Comparison of ENCODE assay signal across 15 cellular contexts in genomic region chr10:62021978-62022802, GRCh38.
DNase-seq lines count a peak whose midpoint lies in the region; ATAC-seq, FAIRE-seq and TF ChIP-seq lines count a peak whose summit lies in the region.
"Had no signal": no experiment of that assay in that cellular context is flagged by ENCODE, and none has a peak within 500 bp of the region (broad histone marks: within the 10 kb centered on the region; RNA-seq: fewer than 3 reads in every experiment).

No MANE protein-coding gene starts in this region.

- TF ChIP-seq CTCF in CD4-positive, alpha-beta T cell (IDR thresholded peaks at IDR 0.05): no peak
- TF ChIP-seq CTCF in K562 (IDR thresholded peaks at IDR 0.05 in 2 of 3, conservative IDR thresholded peaks at IDR 0.05 in 1 of 3; ENCODE audit: insufficient read depth in 2 of 3, low read depth in 1 of 3, low read length in 3 of 3) (no peak), osteocyte (IDR thresholded peaks at IDR 0.05) (no peak)

- in situ Hi-C loops in K562 (cut with MboI): no loop called here

- H3K4me2 ChIP-seq in K562 (ENCODE audit: insufficient read depth, low read length): no peak overlapping the region

- no peak for DNase-seq in CD4-positive, alpha-beta T cell
- DNase-seq in K562 (ENCODE audit: extremely low read depth in 1 of 4, low spot score in 3 of 4) (no peak), osteocyte (ENCODE audit: extremely low spot score, unreplicated experiment) (no peak), GM12892 (ENCODE audit: insufficient read length) (no peak)
- DNase-seq in stimulated activated CD4-positive, alpha-beta T cell treated with anti-CD3 and anti-CD28 coated beads, Interleukin-15, amount 100 ng/mL, for 24 hours: no peak
- DNase-seq: activated CD4-positive, alpha-beta T cell treated with anti-CD3 and anti-CD28 coated beads for 4 hours; activated gamma-delta T cell; C1 segment of cervical spinal cord; foreskin keratinocyte; NCI-H1048; stimulated activated CD4-positive, alpha-beta T cell treated with anti-CD3 and anti-CD28 coated beads, Interleukin-4, amount 100 ng/mL, for 4 hours had no signal

- H3K9me3 ChIP-seq in CD4-positive, alpha-beta T cell (ENCODE audit: control insufficient read depth, low read length): no peaks in the 10 kb centered on the region
- no peaks in the 10 kb centered on the region for H3K9me3 ChIP-seq in K562 (replicated peaks; ENCODE audit: control insufficient read depth, insufficient read depth, low read depth, low read length)

- WGBS in K562 (ENCODE audit: insufficient coverage, low coverage, missing lambda C conversion rate): 19% methylated on average over 5 of the region's 5 CpGs

- peaks cover 90% of the 10 kb centered on the region for H3K4me1 Mint-ChIP-seq in CD4-positive, alpha-beta T cell (ENCODE audit: low read depth)
- H3K4me1 Mint-ChIP-seq in IgD-negative memory B cell (peaks cover 66 to 86% (median 75%) of the 10 kb centered on the region in 3 donors), osteocyte (ENCODE audit: unreplicated experiment) (peaks cover 61% of the 10 kb centered on the region)

- H3K79me2 ChIP-seq in K562 (ENCODE audit: control insufficient read depth, insufficient read depth, low read length): no peaks in the 10 kb centered on the region

- POLR2A ChIA-PET in CD4-positive, alpha-beta T cell (lab: Charles Lee): interaction anchor here (1.3 to 1.5 kb wide), 4 partner anchors 9 to 119 kb away, joined by 3 to 4 read pairs (median 4); no protein-coding TSS in a partner anchor
- POLR2A ChIA-PET in K562 (lab: Yijun Ruan, JAX): interaction anchor here (0.6 to 1.3 kb wide), 3 partner anchors 13 to 1697 kb away, joined by 3 to 6 read pairs (median 3); no protein-coding TSS in a partner anchor

- no peak overlapping the region for H3K4me3 Mint-ChIP-seq in CD4-positive, alpha-beta T cell
- H3K4me3 Mint-ChIP-seq in IgD-negative memory B cell (peak overlapping the region; percentile 34 to 88 (median 80)), osteocyte (ENCODE audit: unreplicated experiment) (no peak overlapping the region)
- H3K4me3 Mint-ChIP-seq: T-helper 2 cell treated with Interferon-gamma antibody and Interleukin-4, amounts not matched to agents 5 μg/mL and 100 μg/mL, for 36 hours had no signal

- no peak for ATAC-seq in CD4-positive, alpha-beta T cell (ENCODE audit: poor library complexity)
- ATAC-seq in K562: no peak
- ATAC-seq in GM21576 (IDR thresholded peaks at IDR 0.05; ENCODE audit: unreplicated experiment): no peak
- no peak for ATAC-seq in HG02981 (IDR thresholded peaks at IDR 0.05; ENCODE audit: unreplicated experiment)
- ATAC-seq: foreskin keratinocyte had no signal

- no peak overlapping the region for H2AFZ ChIP-seq in K562 (ENCODE audit: low read depth, low read length)

- no peak for TF ChIP-seq POLR2A in K562 (conservative IDR thresholded peaks at IDR 0.05)
- no peak for TF ChIP-seq POLR2A in GM12892 (IDR thresholded peaks at IDR 0.05; ENCODE audit: low read depth, low read length)

- H3K27me3 ChIP-seq in CD4-positive, alpha-beta T cell (ENCODE audit: control insufficient read depth, insufficient read depth, low read length): no peaks in the 10 kb centered on the region
- no peaks in the 10 kb centered on the region; a peak in 1 of 5 replicates for H3K27me3 ChIP-seq in K562 (ENCODE audit: control insufficient read depth in 2 of 2, insufficient read depth in 2 of 2, low read length in 2 of 2)
- H3K27me3 ChIP-seq: foreskin keratinocyte had no signal

- H3K27ac Mint-ChIP-seq in CD4-positive, alpha-beta T cell: peak overlapping the region; percentile 12
- H3K27ac Mint-ChIP-seq in IgD-negative memory B cell (peak overlapping the region; percentile 94 to 99 (median 98)), osteocyte (ENCODE audit: unreplicated experiment) (peak overlapping the region; percentile 79)
- H3K27ac Mint-ChIP-seq: T-helper 2 cell treated with Interferon-gamma antibody and Interleukin-4, amounts not matched to agents 5 μg/mL and 100 μg/mL, for 36 hours had no signal

- no peak for TF ChIP-seq EP300 in K562 (IDR thresholded peaks at IDR 0.05; ENCODE audit: low read length)

- no peaks in the 10 kb centered on the region for H3K36me3 ChIP-seq in K562 (ENCODE audit: control insufficient read depth, insufficient read depth, low read length)

- no peaks in the 10 kb centered on the region for H3K27me3 Mint-ChIP-seq in CD4-positive, alpha-beta T cell
- no peaks in the 10 kb centered on the region for H3K27me3 Mint-ChIP-seq in IgD-negative memory B cell
- no peaks in the 10 kb centered on the region for H3K27me3 Mint-ChIP-seq in osteocyte (ENCODE audit: unreplicated experiment)

- H3K36me3 Mint-ChIP-seq in CD4-positive, alpha-beta T cell (ENCODE audit: low read depth): no peaks in the 10 kb centered on the region
- H3K36me3 Mint-ChIP-seq in IgD-negative memory B cell (peaks cover 17% of the 10 kb centered on the region), osteocyte (ENCODE audit: unreplicated experiment) (peaks cover 17% of the 10 kb centered on the region)

- CTCF ChIA-PET in CD4-positive, alpha-beta T cell (lab: Charles Lee): interaction anchor here (0.7 to 2.0 kb wide), 3 partner anchors 7 to 129 kb away, joined by 3 to 6 read pairs (median 4); no protein-coding TSS in a partner anchor
- CTCF ChIA-PET in K562 (lab: Yijun Ruan, JAX; ENCODE audit: low intra/inter-chr PET ratio): no interaction called here

- no peak overlapping the region for H3K9ac ChIP-seq in K562 (ENCODE audit: insufficient read depth in 1 of 2, low read depth in 2 of 2, low read length in 2 of 2)

- H4K20me1 ChIP-seq in K562 (replicated peaks; ENCODE audit: control insufficient read depth, insufficient read depth, low read length): no peaks in the 10 kb centered on the region

- intact Hi-C loops in CD4-positive, alpha-beta T cell (cut with DNase I, micrococcal nuclease): no loop called here
- intact Hi-C loops in K562 (cut with micrococcal nuclease): loop anchor here (5.0 kb wide), 1 partner anchor 120 kb away; the partner anchor contains the start of gene ARID5B

- no peaks in the 10 kb centered on the region for H3K4me1 ChIP-seq in K562 (replicated peaks in 1 of 2; ENCODE audit: control insufficient read depth in 2 of 2, insufficient read depth in 2 of 2, low read length in 2 of 2)

- no peaks in the 10 kb centered on the region for H3K9me1 ChIP-seq in K562 (ENCODE audit: control insufficient read depth, insufficient read depth, low read length)

- FAIRE-seq in K562 (lab: Jason Lieb, UNC) (no peak), GM12892 (lab: Jason Lieb, UNC) (no peak)

- no peak overlapping the region for H3K27ac ChIP-seq in CD4-positive, alpha-beta T cell (ENCODE audit: low read depth, low read length)
- H3K27ac ChIP-seq in K562 (ENCODE audit: extremely low read depth, low read depth, low read length): no peak overlapping the region
- H3K27ac ChIP-seq: foreskin keratinocyte had no signal

- no TSS peak for BruUV-seq in K562 (replicated peaks; lab: Mats Ljungman, UMichigan)

- no peak for TF ChIP-seq RAD21 in K562 (CRISPR knock-in tag; conservative IDR thresholded peaks at IDR 0.05 in 1 of 2, IDR thresholded peaks at IDR 0.05 in 1 of 2)

- no peak overlapping the region for H3K4me3 ChIP-seq in K562

- no peaks in the 10 kb centered on the region for H3K9me3 Mint-ChIP-seq in CD4-positive, alpha-beta T cell
- H3K9me3 Mint-ChIP-seq in IgD-negative memory B cell (peaks cover 0 to 4% (median 2%) of the 10 kb centered on the region in 3 donors), osteocyte (ENCODE audit: unreplicated experiment) (no peaks in the 10 kb centered on the region)

TF ChIP-seq in K562, 482 proteins besides CTCF, POLR2A, EP300 and RAD21:
- TF ChIP-seq TFE3 (CRISPR knock-in tag; IDR thresholded peaks at IDR 0.05): peak; percentile 69
- no peak for TF ChIP-seq FOXO4 (CRISPR knock-in tag; IDR thresholded peaks at IDR 0.05)
- no peak for TF ChIP-seq HMGXB4 (CRISPR knock-in tag; IDR thresholded peaks at IDR 0.05)

Comparison
In these comparisons a context has a peak if more than half of its experiments do, and no peak if none do; other contexts are left out.
1. H3K27ac Mint-ChIP-seq: peak in every context shown above with its lines; median percentile 98 in IgD-negative memory B cell; 79 in osteocyte; 12 in CD4-positive, alpha-beta T cell.
2. H3K4me3 Mint-ChIP-seq: peak in IgD-negative memory B cell (4 of 4); none in CD4-positive, alpha-beta T cell (single experiment) and osteocyte (single experiment).